In genomic region chr10:112858990-112859520, GRCh38 we compare ENCODE assay signal across 24 cellular contexts.
"Had no signal": no experiment of that assay in that cellular context is flagged by ENCODE, and none has a peak within 500 bp of the region (broad histone marks: within the 10 kb centered on the region; RNA-seq: fewer than 3 reads in every experiment).

No MANE protein-coding gene starts in this region.

- DNase-seq: colonic mucosa; effector memory CD4-positive, alpha-beta T cell; erythroblast; esophagus squamous epithelium; gastrocnemius medialis; heart right ventricle; hippocampal formation; left colon; mucosa of descending colon; naive B cell; right cardiac atrium; stimulated activated CD4-positive, alpha-beta T cell treated with anti-CD3 and anti-CD28 coated beads, Interleukin-12 subunit alpha, Interleukin-12 subunit beta, amount 100 ng/mL, for 4 hours; stimulated activated CD4-positive, alpha-beta T cell treated with anti-CD3 and anti-CD28 coated beads, Interleukin-1b, Interleukin-23, amount 100 ng/mL, for 48 hours; stimulated activated CD4-positive, alpha-beta T cell treated with anti-CD3 and anti-CD28 coated beads, Interleukin-4, amount 100 ng/mL, for 1 hour; stimulated activated CD8-positive, alpha-beta memory T cell treated with anti-CD3 and anti-CD28 coated beads, Interleukin-4, amount 100 ng/mL, for 48 hours; stimulated activated naive CD4-positive, alpha-beta T cell; stimulated activated naive CD8-positive, alpha-beta T cell treated with anti-CD3 and anti-CD28 coated beads, Interleukin-15, amount 100 ng/mL, for 72 hours; transverse colon had no signal

- H3K4me3 ChIP-seq: colonic mucosa, esophagus squamous epithelium, gastrocnemius medialis, heart right ventricle, lung, mucosa of descending colon, prostate gland, smooth muscle cell, suprapubic skin, transverse colon, vagina had no signal

- H3K27me3 ChIP-seq: colonic mucosa, esophagus squamous epithelium, gastrocnemius medialis, heart right ventricle, suprapubic skin, transverse colon, vagina had no signal

- H3K9me3 ChIP-seq: colonic mucosa, prostate gland, vagina had no signal

- ATAC-seq: gastrocnemius medialis; heart right ventricle; left colon; mucosa of descending colon; natural killer cell treated with Interleukin-12 subunit alpha and Interleukin-12 subunit beta and Interleukin-15 and Interleukin-18, amount 100 ng/mL, for 72 hours; right cardiac atrium; stimulated activated naive CD8-positive, alpha-beta T cell treated with anti-CD3 and anti-CD28 coated beads, Interleukin-15, amount 100 ng/mL, for 72 hours had no signal

- H3K36me3 ChIP-seq: colonic mucosa, esophagus squamous epithelium, gastrocnemius medialis, heart right ventricle, prostate gland, suprapubic skin, transverse colon, vagina had no signal
